Comparison of ENCODE assay signal across 16 cellular contexts in genomic region chr10:70324951-70325781, GRCh38. TPM values are rescaled to one million over a fixed set of nuclear protein-coding genes. Genes with fewer than 3 reads are reported as not detected.
DNase-seq lines count a peak whose midpoint lies in the region; ATAC-seq, FAIRE-seq and TF ChIP-seq lines count a peak whose summit lies in the region.
"Had no signal": no experiment of that assay in that cellular context is flagged by ENCODE, and none has a peak within 500 bp of the region (broad histone marks: within the 10 kb centered on the region; RNA-seq: fewer than 3 reads in every experiment).

No MANE protein-coding gene starts in this region.

- H3K4me3 ChIP-seq in IMR-90 (ENCODE audit: insufficient read depth, low read depth, low read length) (no peak overlapping the region), endodermal cell (ENCODE audit: low read length) (no peak overlapping the region)
- H3K4me3 ChIP-seq: breast epithelium, Peyer's patch, skin epidermis had no signal

- BruUV-seq in IMR-90 (replicated peaks; lab: Mats Ljungman, UMichigan), result no TSS peak

- 0 out of 2 replicates have a peak, but pooled peaks cover 6% of the 10 kb centered on the region for H3K9me1 ChIP-seq in IMR-90 (ENCODE audit: insufficient read depth, low read length)

- H3K27ac ChIP-seq in IMR-90 (ENCODE audit: insufficient read depth, low read length) (no peak overlapping the region), endodermal cell (ENCODE audit: low read depth, low read length) (no peak overlapping the region)

- H3K56ac ChIP-seq in IMR-90 (ENCODE audit: extremely low read depth, insufficient read depth, low read length), result no peak overlapping the region

- no peak overlapping the region for H2AK9ac ChIP-seq in IMR-90 (replicated peaks; ENCODE audit: low read depth, low read length, poor library complexity)

- no peak overlapping the region for H3K4me2 ChIP-seq in IMR-90 (ENCODE audit: low read depth, low read length)

- no peaks in the 10 kb centered on the region for H3K9me3 Mint-ChIP-seq in endodermal cell
- H3K9me3 Mint-ChIP-seq in activated naive CD4-positive, alpha-beta T cell treated with anti-CD3 and anti-CD28 coated beads, Interleukin-2, amount 10 ng/mL, durations not matched to agents 7 days and 5 days, result no peaks in the 10 kb centered on the region

- H3K27me3 ChIP-seq in IMR-90 (ENCODE audit: control insufficient read depth, insufficient read depth, low read length), result no peaks in the 10 kb centered on the region
- no peaks in the 10 kb centered on the region for H3K27me3 ChIP-seq in endodermal cell (ENCODE audit: control insufficient read depth, insufficient read depth, low read length, poor library complexity, severe bottlenecking)
- H3K27me3 ChIP-seq: breast epithelium, Peyer's patch had no signal

- H3K36me3 Mint-ChIP-seq in endodermal cell (ENCODE audit: low read depth), result no peaks in the 10 kb centered on the region
- no peaks in the 10 kb centered on the region for H3K36me3 Mint-ChIP-seq in activated naive CD4-positive, alpha-beta T cell treated with anti-CD3 and anti-CD28 coated beads, Interleukin-2, amount 10 ng/mL, durations not matched to agents 7 days and 5 days

- H3K27ac Mint-ChIP-seq in endodermal cell, result no peak overlapping the region
- no peak overlapping the region for H3K27ac Mint-ChIP-seq in activated naive CD4-positive, alpha-beta T cell treated with anti-CD3 and anti-CD28 coated beads, Interleukin-2, amount 10 ng/mL, durations not matched to agents 7 days and 5 days

- no peak overlapping the region for H3K4me3 Mint-ChIP-seq in endodermal cell
- H3K4me3 Mint-ChIP-seq in activated naive CD4-positive, alpha-beta T cell treated with anti-CD3 and anti-CD28 coated beads, Interleukin-2, amount 10 ng/mL, durations not matched to agents 7 days and 5 days, result no peak overlapping the region

- H3K9ac ChIP-seq in IMR-90 (ENCODE audit: low read depth, low read length) (no peak overlapping the region), endodermal cell (ENCODE audit: extremely low read depth, low read length, poor library complexity, severe bottlenecking) (no peak overlapping the region)

- no peak for TF ChIP-seq CTCF in IMR-90 (conservative IDR thresholded peaks at IDR 0.05; ENCODE audit: low read depth, low read length)
- no peak for TF ChIP-seq CTCF in endodermal cell (conservative IDR thresholded peaks at IDR 0.05)

- H3K9me3 ChIP-seq in IMR-90 (ENCODE audit: control insufficient read depth, insufficient read depth, low read length), result no peaks in the 10 kb centered on the region
- H3K9me3 ChIP-seq in endodermal cell (ENCODE audit: control insufficient read depth, low read length), result no peaks in the 10 kb centered on the region
- H3K9me3 ChIP-seq: breast epithelium, Peyer's patch had no signal

- H3K18ac ChIP-seq in IMR-90 (ENCODE audit: low read depth, low read length), result no peak overlapping the region

- no peak overlapping the region for H2AFZ ChIP-seq in IMR-90 (replicated peaks; ENCODE audit: low read length, poor library complexity)

- H2BK15ac ChIP-seq in IMR-90 (ENCODE audit: low read depth, low read length), result no peak overlapping the region

- peaks cover 2% of the 10 kb centered on the region for H3K4me1 Mint-ChIP-seq in endodermal cell
- peaks cover 26% of the 10 kb centered on the region for H3K4me1 Mint-ChIP-seq in activated naive CD4-positive, alpha-beta T cell treated with anti-CD3 and anti-CD28 coated beads, Interleukin-2, amount 10 ng/mL, durations not matched to agents 7 days and 5 days

- H3K4ac ChIP-seq in IMR-90 (ENCODE audit: low read depth, low read length), result 0 out of 2 replicates have a peak overlapping the region, but pooled peaks have one; percentile 9

- H3K4me1 ChIP-seq in IMR-90 (ENCODE audit: control insufficient read depth, insufficient read depth, low read length), result no peaks in the 10 kb centered on the region
- peaks cover 5% of the 10 kb centered on the region for H3K4me1 ChIP-seq in endodermal cell (ENCODE audit: control insufficient read depth, insufficient read depth, low read length)
- H3K4me1 ChIP-seq: breast epithelium had no signal

- dilution Hi-C loops in IMR-90 (cut with HindIII; ENCODE audit: low sequenced_read_pairs, unreplicated experiment), result no loop called here

- 100% methylated on average over 2 of the region's 10 CpGs; no CpG with 5 or more reads in 1 of the 2 experiments for WGBS in IMR-90 (ENCODE audit: extremely low coverage in 2 of 2, insufficient read length in 1 of 2), 2 experiments
- 93 to 94% methylated on average over 3 to 10 of the region's 10 CpGs for WGBS in endodermal cell (ENCODE audit: insufficient coverage in 1 of 2, insufficient read length in 1 of 2), 2 experiments

- H2BK20ac ChIP-seq in IMR-90 (ENCODE audit: low read depth, low read length), result no peak overlapping the region

- H2BK5ac ChIP-seq in IMR-90 (ENCODE audit: low read depth, low read length, poor library complexity, severe bottlenecking), result no peak overlapping the region

- H4K91ac ChIP-seq in IMR-90 (ENCODE audit: insufficient read depth, low read depth, low read length), result no peak overlapping the region

- no peak overlapping the region for H3K23ac ChIP-seq in IMR-90 (ENCODE audit: low read depth, low read length)

- DNase-seq in GM12891 (ENCODE audit: insufficient read length, low spot score), result no peak
- DNase-seq in IMR-90, result no peak
- peak; percentile 40 for DNase-seq in endodermal cell
- peak; percentile 14 for DNase-seq in retina
- DNase-seq in activated naive CD4-positive, alpha-beta T cell treated with anti-CD3 and anti-CD28 coated beads, Interleukin-2, amount 10 ng/mL, durations not matched to agents 7 days and 5 days, result no peak
- DNase-seq: activated CD4-positive, alpha-beta T cell treated with anti-CD3 and anti-CD28 coated beads, Interleukin-2, amount 50 U/mL, for 4 hours; Calu3; kidney glomerular epithelial cell; NCI-H524 treated with DMSO at 0.1 percent for 48 hours; substantia nigra had no signal

- H3K27me3 Mint-ChIP-seq in endodermal cell (ENCODE audit: insufficient read depth), result no peaks in the 10 kb centered on the region
- H3K27me3 Mint-ChIP-seq in activated naive CD4-positive, alpha-beta T cell treated with anti-CD3 and anti-CD28 coated beads, Interleukin-2, amount 10 ng/mL, durations not matched to agents 7 days and 5 days, result no peaks in the 10 kb centered on the region

- in situ Hi-C loops in IMR-90 (cut with MboI; ENCODE audit: low sequenced_read_pairs), result no loop called here

- H4K20me1 ChIP-seq in IMR-90 (ENCODE audit: insufficient read depth, low read length), result 0 out of 2 replicates have a peak, but pooled peaks cover 3% of the 10 kb centered on the region

- TF ChIP-seq RAD21 in IMR-90 (IDR thresholded peaks at IDR 0.05; ENCODE audit: low read length), result no peak

- intact Hi-C loops in IMR-90 (cut with micrococcal nuclease), result no loop called here

- ATAC-seq in IMR-90 (ENCODE audit: low read depth), result no peak
- ATAC-seq in GM21367 (IDR thresholded peaks at IDR 0.05; ENCODE audit: unreplicated experiment), result no peak
- no peak for ATAC-seq in HG02610 (IDR thresholded peaks at IDR 0.05; ENCODE audit: unreplicated experiment)

- H3K79me1 ChIP-seq in IMR-90 (ENCODE audit: low read depth in 1 of 2, low read length in 2 of 2), result no peaks in the 10 kb centered on the region

- H2BK120ac ChIP-seq in IMR-90 (ENCODE audit: low read depth, low read length), result no peak overlapping the region

- peak overlapping the region; percentile 5; the same call in 1 of the 2 replicates for H2AK5ac ChIP-seq in IMR-90 (ENCODE audit: low read depth, low read length)

- FAIRE-seq in GM12891 (lab: Jason Lieb, UNC), result peak; percentile 85

- H3K14ac ChIP-seq in IMR-90 (replicated peaks; ENCODE audit: low read depth, low read length), result no peak overlapping the region

- H4K5ac ChIP-seq in IMR-90 (ENCODE audit: low read depth, low read length), result no peak overlapping the region

- POLR2A ChIA-PET in IMR-90 (lab: Charles Lee; ENCODE audit: unreplicated experiment), result no interaction called here

- CTCF ChIA-PET in IMR-90 (lab: Yijun Ruan, JAX), result no interaction called here
- CTCF ChIA-PET in activated naive CD4-positive, alpha-beta T cell treated with anti-CD3 and anti-CD28 coated beads, Interleukin-2, amount 10 ng/mL, durations not matched to agents 7 days and 5 days (lab: Charles Lee), result interaction anchor here (1.9 to 2.0 kb wide), 2 partner anchors 15 to 39 kb away, joined by 4 to 7 read pairs; no protein-coding TSS in a partner anchor

- H4K8ac ChIP-seq in IMR-90 (ENCODE audit: low read depth in 2 of 2, low read length in 2 of 2), result no peak overlapping the region

- TF ChIP-seq POLR2A in GM12891 (IDR thresholded peaks at IDR 0.05; ENCODE audit: low read depth, low read length), result no peak
- no peak for TF ChIP-seq POLR2A in IMR-90 (IDR thresholded peaks at IDR 0.05; ENCODE audit: low read depth, low read length)

- H3K36me3 ChIP-seq in IMR-90 (ENCODE audit: control insufficient read depth, insufficient read depth, low read length) (no peaks in the 10 kb centered on the region), endodermal cell (ENCODE audit: control insufficient read depth, insufficient read depth, low read length) (no peaks in the 10 kb centered on the region)
- H3K36me3 ChIP-seq: breast epithelium, Peyer's patch had no signal

TF ChIP-seq in GM12891, 5 proteins besides CTCF, POLR2A, EP300 and RAD21 (continues in another document):
- TF ChIP-seq POLR2AphosphoS5 (IDR thresholded peaks at IDR 0.05; ENCODE audit: low read depth, low read length) (no peak), PAX5 (IDR thresholded peaks at IDR 0.05; ENCODE audit: insufficient read depth, low read length, severe bottlenecking) (no peak), POU2F2 (IDR thresholded peaks at IDR 0.05; ENCODE audit: low read depth, low read length) (no peak)

TF ChIP-seq in IMR-90, 13 proteins besides CTCF, POLR2A, EP300 and RAD21 (continues in another document):
- TF ChIP-seq BHLHE40 (IDR thresholded peaks at IDR 0.05; ENCODE audit: low read depth, low read length) (no peak), MAZ (IDR thresholded peaks at IDR 0.05; ENCODE audit: borderline replicate concordance, low read depth, low read length) (no peak), MAFK (IDR thresholded peaks at IDR 0.05; ENCODE audit: low read depth, low read length) (no peak), RCOR1 (IDR thresholded peaks at IDR 0.05; ENCODE audit: insufficient replicate concordance, low read length) (no peak)

RNA-seq across cellular contexts. Expression of gene NPFFR1, which starts 41.4 kb away (rescaled TPM):
- not detected for polyA plus RNA-seq in GM12891 (2012; ENCODE audit: low read depth, missing spikeins)
- not detected in 2 replicates for total RNA-seq in IMR-90 (2012; rRNA removed)
- not detected in 2 replicates for polyA plus RNA-seq in IMR-90 (2012; rRNA removed)
- polyA plus RNA-seq in IMR-90 (2012; cell fraction: cytosol; rRNA removed), result not detected in 2 replicates
- polyA plus RNA-seq in IMR-90 (2012; cell fraction: nucleus; rRNA removed; ENCODE audit: low replicate concordance), result 0.01 TPM in 1 of 2 replicates, not detected in the other
- under 1 TPM in 1 of 2 donors, not detected in 1; 0.02 TPM for total RNA-seq in endodermal cell
- polyA plus RNA-seq in endodermal cell (2013, experiment 1 of 2), result 0.04 TPM
- polyA plus RNA-seq in endodermal cell (2013, experiment 2 of 2), result 0.04 TPM
- total RNA-seq: Peyer's patch; T-helper 2 cell treated with Interferon-gamma antibody and Interleukin-4, amounts not matched to agents 100 ng/mL and 5 ng/mL, for 36 hours had no signal

RNA-seq across cellular contexts. Expression of gene LRRC20, which starts 57.3 kb away (rescaled TPM):
- polyA plus RNA-seq in GM12891 (2012; ENCODE audit: low read depth, missing spikeins), result 11.6 TPM
- total RNA-seq in IMR-90 (2012; rRNA removed) (6.9 and 9.5 TPM in 2 replicates), endodermal cell (10 to 100 TPM; 12.9 to 23.0 TPM)
- 11.5 and 12.4 TPM in 2 replicates for polyA plus RNA-seq in IMR-90 (2012; rRNA removed)
- 8.1 and 15.0 TPM in 2 replicates for polyA plus RNA-seq in IMR-90 (2012; cell fraction: cytosol; rRNA removed)
- polyA plus RNA-seq in IMR-90 (2012; cell fraction: nucleus; rRNA removed; ENCODE audit: low replicate concordance), result 9.0 and 12.6 TPM in 2 replicates
- 29.4 TPM for polyA plus RNA-seq in endodermal cell (2013, experiment 1 of 2)
- polyA plus RNA-seq in endodermal cell (2013, experiment 2 of 2), result 29.1 TPM

Comparison
In these comparisons a context has a peak if more than half of its experiments do, and no peak if none do; other contexts are left out.
1. DNase-seq: peak in endodermal cell (single experiment) and retina (single experiment); none in GM12891 (single experiment), IMR-90 (single experiment) and activated naive CD4-positive, alpha-beta T cell treated with anti-CD3 and anti-CD28 coated beads, Interleukin-2, amount 10 ng/mL, durations not matched to agents 7 days and 5 days (single experiment).